10 cellular contexts compared by ENCODE assay signal in genomic region chr17:69575346-69575761, GRCh38.
DNase-seq lines count a peak whose midpoint lies in the region; ATAC-seq and TF ChIP-seq lines count a peak whose summit lies in the region.
"Had no signal": no experiment of that assay in that cellular context is flagged by ENCODE, and none has a peak within 500 bp of the region (broad histone marks: within the 10 kb centered on the region; RNA-seq: fewer than 3 reads in every experiment).

No MANE protein-coding gene starts in this region.

- no peak overlapping the region for H2BK15ac ChIP-seq in mesendoderm (replicated peaks; ENCODE audit: low read depth)

- H4K20me1 ChIP-seq in OCI-LY1 (ENCODE audit: insufficient read depth, low read length) (no peaks in the 10 kb centered on the region), smooth muscle cell (ENCODE audit: low read depth) (no peaks in the 10 kb centered on the region)

- peak overlapping the region; percentile 32 for H3K9ac ChIP-seq in OCI-LY1 (ENCODE audit: low read length)
- H3K9ac ChIP-seq in smooth muscle cell (ENCODE audit: low read depth), result no peak overlapping the region
- no peak overlapping the region for H3K9ac ChIP-seq in mesendoderm (ENCODE audit: low read length)

- H3F3A ChIP-seq in OCI-LY1 (ENCODE audit: insufficient read depth, low read length) (peaks cover 9% of the 10 kb centered on the region), smooth muscle cell (ENCODE audit: low read depth) (peaks cover 8% of the 10 kb centered on the region)

- TF ChIP-seq CTCF in OCI-LY1 (IDR thresholded peaks at IDR 0.05; ENCODE audit: low read length) (no peak), smooth muscle cell (IDR thresholded peaks at IDR 0.05; ENCODE audit: borderline replicate concordance, insufficient read depth, poor library complexity, severe bottlenecking) (no peak)

- peaks cover 22% of the 10 kb centered on the region for H3K27me3 Mint-ChIP-seq in activated T-cell treated with anti-CD3 and anti-CD28 coated beads, Interleukin-2, amount 50 U/mL, for 72 hours (ENCODE audit: low read depth)

- H3K79me2 ChIP-seq in OCI-LY1 (ENCODE audit: insufficient read depth, low read length) (peaks cover 9% of the 10 kb centered on the region; the same call in 1 of the 2 replicates), smooth muscle cell (ENCODE audit: low read depth) (no peaks in the 10 kb centered on the region), mesendoderm (ENCODE audit: control insufficient read depth, insufficient read depth, low read length) (no peaks in the 10 kb centered on the region)

- no peak overlapping the region for H3K4me3 Mint-ChIP-seq in activated T-cell treated with anti-CD3 and anti-CD28 coated beads, Interleukin-2, amount 50 U/mL, for 72 hours

- H3K4me1 ChIP-seq in OCI-LY1 (ENCODE audit: insufficient read depth, low read length, severe bottlenecking) (peaks cover 81% of the 10 kb centered on the region), smooth muscle cell (ENCODE audit: low read depth) (peaks cover 18% of the 10 kb centered on the region), mesendoderm (ENCODE audit: control insufficient read depth, low read depth, low read length) (peaks cover 2% of the 10 kb centered on the region)

- no peak overlapping the region for H3K18ac ChIP-seq in mesendoderm (ENCODE audit: low read length)

- no peak overlapping the region for H4K8ac ChIP-seq in mesendoderm (ENCODE audit: low read depth, low read length)

- no peaks in the 10 kb centered on the region for H3K36me3 Mint-ChIP-seq in activated T-cell treated with anti-CD3 and anti-CD28 coated beads, Interleukin-2, amount 50 U/mL, for 72 hours (ENCODE audit: insufficient read depth in 2 of 2)

- no peak overlapping the region for H4K5ac ChIP-seq in mesendoderm (ENCODE audit: low read length)

- H2AFZ ChIP-seq in OCI-LY1 (ENCODE audit: low read length), result no peak overlapping the region
- no peak overlapping the region for H2AFZ ChIP-seq in smooth muscle cell (ENCODE audit: low read depth)

- no peak overlapping the region for H2AK5ac ChIP-seq in mesendoderm (ENCODE audit: low read length)

- H3K4me3 ChIP-seq in OCI-LY1 (ENCODE audit: low read depth, low read length, poor library complexity, severe bottlenecking), result no peak overlapping the region
- no peak overlapping the region for H3K4me3 ChIP-seq in smooth muscle cell
- H3K4me3 ChIP-seq in mesendoderm (ENCODE audit: low read length), result no peak overlapping the region
- H3K4me3 ChIP-seq: cardiac muscle cell had no signal

- H3K56ac ChIP-seq in mesendoderm (ENCODE audit: low read length), result no peak overlapping the region

- H3K4ac ChIP-seq in mesendoderm (ENCODE audit: low read depth, low read length), result no peak overlapping the region

- H3K27ac Mint-ChIP-seq in activated T-cell treated with anti-CD3 and anti-CD28 coated beads, Interleukin-2, amount 50 U/mL, for 72 hours, result no peak overlapping the region

- no peaks in the 10 kb centered on the region for H3K27me3 ChIP-seq in OCI-LY1 (ENCODE audit: insufficient read depth, low read length)
- peaks cover 34% of the 10 kb centered on the region for H3K27me3 ChIP-seq in smooth muscle cell (ENCODE audit: low read depth)
- no peaks in the 10 kb centered on the region for H3K27me3 ChIP-seq in mesendoderm (ENCODE audit: insufficient read depth, low read length, poor library complexity)

- 9% methylated on average over 2 of the region's 2 CpGs for WGBS in smooth muscle cell (ENCODE audit: low lambda C conversion rate)
- WGBS in mesendoderm (ENCODE audit: extremely low coverage, insufficient coverage, low lambda C conversion rate), result no CpG with 5 or more reads among the region's 2 CpGs

- no peak overlapping the region for H3K23ac ChIP-seq in mesendoderm (ENCODE audit: low read length)

- no peak overlapping the region for H2BK5ac ChIP-seq in mesendoderm (ENCODE audit: low read length)

- H3K36me3 ChIP-seq in OCI-LY1 (ENCODE audit: insufficient read depth, low read length) (no peaks in the 10 kb centered on the region), smooth muscle cell (ENCODE audit: low read depth) (no peaks in the 10 kb centered on the region), mesendoderm (ENCODE audit: control insufficient read depth, insufficient read depth, low read length) (no peaks in the 10 kb centered on the region)
- H3K36me3 ChIP-seq: cardiac muscle cell had no signal

- no peak overlapping the region for H2BK120ac ChIP-seq in mesendoderm (ENCODE audit: low read depth, low read length)

- no peak for ATAC-seq in GM21529 (IDR thresholded peaks at IDR 0.05; ENCODE audit: unreplicated experiment)
- no peak for ATAC-seq in activated T-cell treated with anti-CD3 and anti-CD28 coated beads, Interleukin-2, amount 50 U/mL, for 72 hours (replicated peaks in 1 of 2)

- no peaks in the 10 kb centered on the region for H3K9me2 ChIP-seq in OCI-LY1 (ENCODE audit: low read depth, low read length)

- no peaks in the 10 kb centered on the region for H3K79me1 ChIP-seq in mesendoderm (ENCODE audit: low read length)

- DNase-seq in NCI-H1092 treated with DMSO at 0.1 percent for 48 hours (lab: John Stamatoyannopoulos, UW), result peak; percentile 24
- DNase-seq in NCI-H1092 (lab: John Stamatoyannopoulos, UW), result no peak
- peak; percentile 54 for DNase-seq in foreskin melanocyte
- DNase-seq in smooth muscle cell (lab: John Stamatoyannopoulos, UW; ENCODE audit: unreplicated experiment), result no peak
- DNase-seq in activated T-cell treated with anti-CD3 and anti-CD28 coated beads, Interleukin-2, amount 50 U/mL, for 72 hours, result no peak
- no peak for DNase-seq in mesendoderm

- H3K4me2 ChIP-seq in OCI-LY1 (ENCODE audit: low read length), result peak overlapping the region; percentile 57
- H3K4me2 ChIP-seq in smooth muscle cell, result peak overlapping the region; percentile 15
- H3K4me2 ChIP-seq in mesendoderm (ENCODE audit: low read length), result no peak overlapping the region

- H3K27ac ChIP-seq in OCI-LY1 (ENCODE audit: low read depth, low read length, poor library complexity, severe bottlenecking) (peak overlapping the region; percentile 97), smooth muscle cell (ENCODE audit: low read depth) (no peak overlapping the region), mesendoderm (ENCODE audit: low read depth, low read length) (no peak overlapping the region)
- H3K27ac ChIP-seq: cardiac muscle cell, VCaP had no signal

- H3K4me1 Mint-ChIP-seq in activated T-cell treated with anti-CD3 and anti-CD28 coated beads, Interleukin-2, amount 50 U/mL, for 72 hours (ENCODE audit: low read depth), result peaks cover 6% of the 10 kb centered on the region

- no peaks in the 10 kb centered on the region for H3K9me3 Mint-ChIP-seq in activated T-cell treated with anti-CD3 and anti-CD28 coated beads, Interleukin-2, amount 50 U/mL, for 72 hours

- H3K9me3 ChIP-seq in OCI-LY1 (ENCODE audit: low read length) (no peaks in the 10 kb centered on the region), smooth muscle cell (replicated peaks; ENCODE audit: low read depth) (no peaks in the 10 kb centered on the region)

Comparison
In these comparisons a context has a peak if more than half of its experiments do, and no peak if none do; other contexts are left out.
1. DNase-seq: peak in NCI-H1092 treated with DMSO at 0.1 percent for 48 hours (single experiment) and foreskin melanocyte (single experiment); none in NCI-H1092 (single experiment), smooth muscle cell (single experiment), activated T-cell treated with anti-CD3 and anti-CD28 coated beads, Interleukin-2, amount 50 U/mL, for 72 hours (0 of 2) and mesendoderm (single experiment).